In the genomic region with DNA sequence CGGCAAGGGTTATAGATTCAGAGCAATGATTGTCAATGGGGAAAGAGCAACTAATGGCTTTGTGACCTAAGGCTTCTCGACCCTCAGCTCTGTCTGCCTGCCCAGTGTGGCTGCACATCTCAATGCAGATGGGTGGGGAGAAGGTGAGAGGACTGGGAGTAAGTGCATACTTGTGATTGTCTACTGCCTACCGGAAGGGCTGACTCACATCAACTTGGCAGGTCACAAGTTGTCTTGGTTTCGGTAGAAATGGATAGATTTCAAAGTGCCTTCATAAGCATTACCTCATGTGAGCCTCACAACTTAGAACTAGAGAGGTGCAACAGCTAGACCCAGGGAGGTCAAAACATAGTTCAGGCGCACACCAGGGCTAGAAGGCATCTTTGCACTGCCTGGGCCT, we compare ENCODE assay signal across 11 cellular contexts. TPM values are rescaled to one million over a fixed set of nuclear protein-coding genes. Genes with fewer than 3 reads are reported as not detected.
DNase-seq lines count a peak whose midpoint lies in the region; TF ChIP-seq lines count a peak whose summit lies in the region.
"Had no signal": no experiment of that assay in that cellular context is flagged by ENCODE, and none has a peak within 500 bp of the region (broad histone marks: within the 10 kb centered on the region; RNA-seq: fewer than 3 reads in every experiment).

No MANE protein-coding gene starts in this region.

- intact Hi-C loops in activated CD4-positive, alpha-beta T cell treated with anti-CD3 and anti-CD28 coated beads, Interleukin-2, amount 10 ng/mL, durations not matched to agents 24 days and 14 days (cut with micrococcal nuclease): loop anchor here (5.0 kb wide), 1 partner anchor 72 kb away; no protein-coding TSS in a partner anchor
- intact Hi-C loops in cardiac septum (cut with DNase I): loop anchor here (5.0 kb wide), 1 partner anchor 102 kb away; a partner anchor contains a TSS

- peaks cover 6% of the 10 kb centered on the region for H3F3A ChIP-seq in smooth muscle cell (ENCODE audit: low read depth)

- H3K4me3 Mint-ChIP-seq in activated CD4-positive, alpha-beta T cell treated with anti-CD3 and anti-CD28 coated beads, Interleukin-2, amount 10 ng/mL, durations not matched to agents 24 days and 14 days: no peak overlapping the region
- H3K4me3 Mint-ChIP-seq in endothelial cell (ENCODE audit: unreplicated experiment): peak overlapping the region; percentile 28

- peaks cover 40% of the 10 kb centered on the region for H3K36me3 ChIP-seq in smooth muscle cell (ENCODE audit: low read depth)

- no peak overlapping the region for H2AFZ ChIP-seq in smooth muscle cell (ENCODE audit: low read depth)

- in situ Hi-C loops in SK-MEL-5 (cut with HindIII; ENCODE audit: low pct_unique_long_range_greater_than_20kb, low sequenced_read_pairs): no loop called here

- no peak for DNase-seq in activated CD4-positive, alpha-beta T cell treated with anti-CD3 and anti-CD28 coated beads, Interleukin-2, amount 10 ng/mL, durations not matched to agents 24 days and 14 days
- no peak for DNase-seq in activated CD4-positive, alpha-beta T cell treated with anti-CD3 and anti-CD28 coated beads, Interleukin-2, amount 50 U/mL, for 48 hours
- DNase-seq in SK-MEL-5 (ENCODE audit: low read depth, low spot score) (peak; percentile 38), endothelial cell (ENCODE audit: low spot score) (no peak), smooth muscle cell (lab: John Stamatoyannopoulos, UW; ENCODE audit: unreplicated experiment) (no peak), GOT3 (lab: John Stamatoyannopoulos, UW) (no peak), epidermal melanocyte (ENCODE audit: insufficient read length, low spot score) (no peak), cardiac septum (ENCODE audit: low spot score) (no peak)
- DNase-seq: effector CD4-positive, alpha-beta T cell; NCI-H1048 had no signal

- peak overlapping the region; percentile 65 for H3K27ac Mint-ChIP-seq in activated CD4-positive, alpha-beta T cell treated with anti-CD3 and anti-CD28 coated beads, Interleukin-2, amount 10 ng/mL, durations not matched to agents 24 days and 14 days
- no peak overlapping the region for H3K27ac Mint-ChIP-seq in endothelial cell (ENCODE audit: unreplicated experiment)

- no peaks in the 10 kb centered on the region for H3K9me3 ChIP-seq in smooth muscle cell (replicated peaks; ENCODE audit: low read depth)
- H3K9me3 ChIP-seq: A549 had no signal

- H3K9ac ChIP-seq in smooth muscle cell (ENCODE audit: low read depth): no peak overlapping the region

- no peaks in the 10 kb centered on the region for H3K4me1 ChIP-seq in smooth muscle cell (ENCODE audit: low read depth)

- H3K27me3 ChIP-seq in smooth muscle cell (ENCODE audit: low read depth): no peaks in the 10 kb centered on the region

- H3K27me3 Mint-ChIP-seq in activated CD4-positive, alpha-beta T cell treated with anti-CD3 and anti-CD28 coated beads, Interleukin-2, amount 10 ng/mL, durations not matched to agents 24 days and 14 days: no peaks in the 10 kb centered on the region
- peaks cover 9% of the 10 kb centered on the region for H3K27me3 Mint-ChIP-seq in endothelial cell (ENCODE audit: unreplicated experiment)

- WGBS in smooth muscle cell (ENCODE audit: low lambda C conversion rate): 81% methylated on average over 5 of the region's 5 CpGs

- H3K79me2 ChIP-seq in smooth muscle cell (ENCODE audit: low read depth): no peaks in the 10 kb centered on the region

- no peak for TF ChIP-seq CTCF in endothelial cell (IDR thresholded peaks at IDR 0.05; ENCODE audit: unreplicated experiment)
- TF ChIP-seq CTCF in smooth muscle cell (IDR thresholded peaks at IDR 0.05; ENCODE audit: borderline replicate concordance, insufficient read depth, poor library complexity, severe bottlenecking): no peak

- H4K20me1 ChIP-seq in smooth muscle cell (ENCODE audit: low read depth): no peaks in the 10 kb centered on the region

- no peak overlapping the region for H3K4me3 ChIP-seq in smooth muscle cell
- H3K4me3 ChIP-seq: A549 had no signal

- H3K36me3 Mint-ChIP-seq in activated CD4-positive, alpha-beta T cell treated with anti-CD3 and anti-CD28 coated beads, Interleukin-2, amount 10 ng/mL, durations not matched to agents 24 days and 14 days (ENCODE audit: low read depth): peaks cover 86% of the 10 kb centered on the region
- peaks cover 59% of the 10 kb centered on the region for H3K36me3 Mint-ChIP-seq in endothelial cell (ENCODE audit: low read depth, unreplicated experiment)

- peaks cover 59% of the 10 kb centered on the region for H3K4me1 Mint-ChIP-seq in activated CD4-positive, alpha-beta T cell treated with anti-CD3 and anti-CD28 coated beads, Interleukin-2, amount 10 ng/mL, durations not matched to agents 24 days and 14 days
- peaks cover 27% of the 10 kb centered on the region for H3K4me1 Mint-ChIP-seq in endothelial cell (ENCODE audit: unreplicated experiment)

- no peaks in the 10 kb centered on the region for H3K9me3 Mint-ChIP-seq in activated CD4-positive, alpha-beta T cell treated with anti-CD3 and anti-CD28 coated beads, Interleukin-2, amount 10 ng/mL, durations not matched to agents 24 days and 14 days
- H3K9me3 Mint-ChIP-seq in endothelial cell (ENCODE audit: unreplicated experiment): no peaks in the 10 kb centered on the region

- peak overlapping the region; percentile 53 for H3K27ac ChIP-seq in smooth muscle cell (ENCODE audit: low read depth)
- H3K27ac ChIP-seq: A549 had no signal

- H3K4me2 ChIP-seq in smooth muscle cell: no peak overlapping the region
- H3K4me2 ChIP-seq: A549 had no signal

RNA-seq across cellular contexts. Expression of a gene that starts 29.4 kb away (rescaled TPM):
- 152 and 160 TPM in 2 replicates for total RNA-seq in activated CD4-positive, alpha-beta T cell treated with anti-CD3 and anti-CD28 coated beads, Interleukin-2, amount 10 ng/mL, durations not matched to agents 24 days and 14 days
- 36.8 and 40.4 TPM in 2 replicates for total RNA-seq in SK-MEL-5 (2014; rRNA removed; shearing (Covaris generic))
- polyA plus RNA-seq in SK-MEL-5 (2015; cell fraction: cytosol; rRNA removed): 51.2 and 57.2 TPM in 2 replicates
- 65.7 and 66.7 TPM in 2 replicates for polyA plus RNA-seq in SK-MEL-5 (2015; cell fraction: nucleus; rRNA removed)
- total RNA-seq in endothelial cell (ENCODE audit: unreplicated experiment) (30.1 TPM), smooth muscle cell (66.5 and 74.6 TPM in 2 replicates), cardiac septum (53.2 TPM)
- 30.5 and 33.7 TPM in 2 replicates for polyA plus RNA-seq in smooth muscle cell
